In genomic region chr10:27276581-27276980, GRCh38 we compare ENCODE assay signal across 28 cellular contexts.
"Had no signal": no experiment of that assay in that cellular context is flagged by ENCODE, and none has a peak within 500 bp of the region (broad histone marks: within the 10 kb centered on the region; RNA-seq: fewer than 3 reads in every experiment).

No MANE protein-coding gene starts in this region.

- H3K9me3 ChIP-seq: colonic mucosa, esophagus muscularis mucosa, gastrocnemius medialis had no signal

- H3K36me3 ChIP-seq: colonic mucosa, esophagus muscularis mucosa, esophagus squamous epithelium, gastrocnemius medialis, gastroesophageal sphincter, heart left ventricle, heart right ventricle had no signal

- FAIRE-seq: colon, endometrium, endothelial cell of umbilical vein, frontal cortex had no signal

- DNase-seq: colonic mucosa; cortex of kidney; dermis blood vessel endothelial cell; dorsolateral prefrontal cortex; effector CD4-positive, alpha-beta T cell; effector CD8-positive, alpha-beta T cell; effector memory CD4-positive, alpha-beta T cell; effector memory CD8-positive, alpha-beta T cell; endodermal cell; erythroblast; esophagus squamous epithelium; foreskin fibroblast; foreskin keratinocyte; foreskin melanocyte; gastrocnemius medialis; glutamatergic neuron; head of caudate nucleus; heart left ventricle; heart right ventricle had no signal

- H3K27me3 ChIP-seq: colonic mucosa, esophagus muscularis mucosa, gastrocnemius medialis, gastroesophageal sphincter, heart left ventricle had no signal

- H3K4me1 ChIP-seq: colonic mucosa, esophagus muscularis mucosa, esophagus squamous epithelium, foreskin keratinocyte, gastrocnemius medialis, gastroesophageal sphincter, heart left ventricle, heart right ventricle had no signal

- ATAC-seq: effector memory CD8-positive, alpha-beta T cell; esophagus mucosa; foreskin keratinocyte; gastrocnemius medialis; gastroesophageal sphincter; heart left ventricle; heart right ventricle had no signal

- H3K27ac ChIP-seq: colonic mucosa, coronary artery, dorsolateral prefrontal cortex, epithelial cell of prostate, esophagus muscularis mucosa, esophagus squamous epithelium, foreskin keratinocyte, gastrocnemius medialis, gastroesophageal sphincter, heart left ventricle, heart right ventricle had no signal

- H3K4me3 ChIP-seq: colonic mucosa, coronary artery, dorsolateral prefrontal cortex, esophagus muscularis mucosa, esophagus squamous epithelium, gastrocnemius medialis, gastroesophageal sphincter, heart left ventricle, heart right ventricle had no signal
